Comparison of ENCODE assay signal across 23 cellular contexts in the genomic region with DNA sequence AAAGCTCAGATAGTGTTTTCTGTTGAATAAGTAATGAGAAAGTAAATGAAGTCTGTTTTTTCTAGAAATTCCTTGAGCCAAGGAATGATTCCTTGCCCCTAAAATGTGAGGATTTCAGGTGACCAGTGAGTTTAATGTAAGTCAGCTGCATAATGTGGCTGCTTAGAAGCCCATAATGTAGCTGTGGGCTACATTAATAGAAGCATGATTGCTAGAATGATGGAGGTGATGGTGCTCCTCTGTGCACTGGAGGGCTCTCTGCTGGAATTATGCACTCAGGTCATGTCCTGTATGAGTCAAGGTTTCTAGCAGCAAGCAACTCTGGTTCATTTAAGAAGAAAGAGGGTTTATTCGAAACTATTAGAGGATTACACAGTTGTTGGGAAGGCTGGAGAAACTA.
"Had no signal": no experiment of that assay in that cellular context is flagged by ENCODE, and none has a peak within 500 bp of the region (broad histone marks: within the 10 kb centered on the region; RNA-seq: fewer than 3 reads in every experiment).

No MANE protein-coding gene starts in this region.

- DNase-seq: hypothalamus; islet precursor cell; left ventricle myocardium inferior; midbrain; mucosa of descending colon; naive thymus-derived CD4-positive, alpha-beta T cell; ovary; right lobe of liver; stimulated activated CD4-positive, alpha-beta T cell treated with anti-CD3 and anti-CD28 coated beads, Interleukin-15, amount 100 ng/mL, for 24 hours; stimulated activated CD4-positive, alpha-beta T cell treated with anti-CD3 and anti-CD28 coated beads, Interleukin-2, amount 100 ng/mL, for 24 hours; stimulated activated CD4-positive, alpha-beta T cell treated with anti-CD3 and anti-CD28 coated beads, Interleukin-4, amount 100 ng/mL, for 1 hour; stimulated activated naive B cell treated with anti-CD40 and anti-IgM and Interleukin-4, amounts not matched to agents 10 μg/mL and 1 μg/mL and 100 μg/mL, for 72 hours; stimulated activated naive CD8-positive, alpha-beta T cell treated with anti-CD3 and anti-CD28 coated beads, Interleukin-15, Interleukin-2, amounts not matched to agents 100 U/mL and 50 U/mL, for 24 hours; stomach; testis; thyroid gland; transverse colon; upper lobe of left lung had no signal

- H3K36me3 Mint-ChIP-seq: natural killer cell treated with Interleukin-12 subunit alpha and Interleukin-12 subunit beta and Interleukin-15 and Interleukin-18, amount 100 ng/mL, for 72 hours; stimulated activated naive B cell treated with anti-CD40 and anti-IgM and Interleukin-4, amounts not matched to agents 10 μg/mL and 1 μg/mL and 100 μg/mL, for 72 hours had no signal

- H3K4me3 Mint-ChIP-seq: naive thymus-derived CD4-positive, alpha-beta T cell; natural killer cell treated with Interleukin-12 subunit alpha and Interleukin-12 subunit beta and Interleukin-15 and Interleukin-18, amount 100 ng/mL, for 72 hours; stimulated activated naive B cell treated with anti-CD40 and anti-IgM and Interleukin-4, amounts not matched to agents 10 μg/mL and 1 μg/mL and 100 μg/mL, for 72 hours had no signal

- H3K4me1 ChIP-seq: left ventricle myocardium inferior, stomach, testis, transverse colon, upper lobe of left lung, vagina had no signal

- H3K9me3 Mint-ChIP-seq: naive thymus-derived CD4-positive, alpha-beta T cell; natural killer cell treated with Interleukin-12 subunit alpha and Interleukin-12 subunit beta and Interleukin-15 and Interleukin-18, amount 100 ng/mL, for 72 hours; stimulated activated naive B cell treated with anti-CD40 and anti-IgM and Interleukin-4, amounts not matched to agents 10 μg/mL and 1 μg/mL and 100 μg/mL, for 72 hours had no signal

- H3K27me3 ChIP-seq: ovary, right atrium auricular region, right lobe of liver, testis, thyroid gland, upper lobe of left lung, vagina had no signal

- H3K36me3 ChIP-seq: left ventricle myocardium inferior, ovary, right atrium auricular region, right lobe of liver, stomach, thyroid gland, transverse colon, upper lobe of left lung, vagina had no signal

- ATAC-seq: mucosa of descending colon; naive thymus-derived CD4-positive, alpha-beta T cell; natural killer cell treated with Interleukin-12 subunit alpha and Interleukin-12 subunit beta and Interleukin-15 and Interleukin-18, amount 100 ng/mL, for 72 hours; right lobe of liver; stimulated activated naive B cell treated with anti-CD40 and anti-IgM and Interleukin-4, amounts not matched to agents 10 μg/mL and 1 μg/mL and 100 μg/mL, for 72 hours; stimulated activated naive CD8-positive, alpha-beta T cell treated with anti-CD3 and anti-CD28 coated beads, Interleukin-15, Interleukin-2, amounts not matched to agents 100 U/mL and 50 U/mL, for 24 hours had no signal

- H3K9me3 ChIP-seq: left ventricle myocardium inferior, mucosa of descending colon, ovary, right atrium auricular region, right lobe of liver, stomach, testis, thyroid gland, transverse colon, upper lobe of left lung, vagina had no signal

- H3K4me2 ChIP-seq: smooth muscle cell had no signal

- H3K4me3 ChIP-seq: left ventricle myocardium inferior, lung, mucosa of descending colon, ovary, right atrium auricular region, right lobe of liver, smooth muscle cell, stomach, testis, thyroid gland, transverse colon, upper lobe of left lung, vagina had no signal

- H3K27ac ChIP-seq: left ventricle myocardium inferior, ovary, right atrium auricular region, right lobe of liver, stomach, testis, thyroid gland, transverse colon, upper lobe of left lung, vagina had no signal

- H3K27ac Mint-ChIP-seq: naive thymus-derived CD4-positive, alpha-beta T cell; natural killer cell treated with Interleukin-12 subunit alpha and Interleukin-12 subunit beta and Interleukin-15 and Interleukin-18, amount 100 ng/mL, for 72 hours; stimulated activated naive B cell treated with anti-CD40 and anti-IgM and Interleukin-4, amounts not matched to agents 10 μg/mL and 1 μg/mL and 100 μg/mL, for 72 hours had no signal
